In genomic region chr13:30978981-30979956, GRCh38 we compare ENCODE assay signal across 8 cellular contexts. TPM values are rescaled to one million over a fixed set of nuclear protein-coding genes. Genes with fewer than 3 reads are reported as not detected.
DNase-seq lines count a peak whose midpoint lies in the region; ATAC-seq and TF ChIP-seq lines count a peak whose summit lies in the region.

No MANE protein-coding gene starts in this region.

- no peaks in the 10 kb centered on the region for H4K20me1 ChIP-seq in PC-9 (ENCODE audit: insufficient read depth)

- no peaks in the 10 kb centered on the region for H3K79me2 ChIP-seq in PC-9 (ENCODE audit: low read depth)

- no peaks in the 10 kb centered on the region for H3K9me2 ChIP-seq in PC-9 (ENCODE audit: insufficient read depth)

- H3K4me1 ChIP-seq in PC-9 (replicated peaks; ENCODE audit: insufficient read depth): peaks cover 14% of the 10 kb centered on the region

- H3K27me3 Mint-ChIP-seq in activated naive CD8-positive, alpha-beta T cell treated with anti-CD3 and anti-CD28 coated beads, Interleukin-2, amount 50 U/mL, for 24 hours: peaks cover 30% of the 10 kb centered on the region

- H3K27me3 ChIP-seq in PC-9 (ENCODE audit: insufficient read depth, low read depth): no peaks in the 10 kb centered on the region

- DNase-seq in NCI-H1436 (lab: John Stamatoyannopoulos, UW) (peak; percentile 9), NCI-H1436 treated with DMSO at 0.1 percent for 48 hours (lab: John Stamatoyannopoulos, UW) (no peak), PC-9 (no peak), left kidney (ENCODE audit: low read depth, low spot score) (peak; percentile 53), occipital lobe (lab: John Stamatoyannopoulos, UW) (no peak)
- DNase-seq in activated naive CD8-positive, alpha-beta T cell treated with anti-CD3 and anti-CD28 coated beads, Interleukin-2, amount 50 U/mL, for 24 hours: peak; percentile 57
- peak; percentile 8 for DNase-seq in stimulated activated naive CD4-positive, alpha-beta T cell treated with Interleukin-2 at 50 U/mL for 16 hours (lab: John Stamatoyannopoulos, UW)

- no peak for ATAC-seq in activated naive CD8-positive, alpha-beta T cell treated with anti-CD3 and anti-CD28 coated beads, Interleukin-2, amount 50 U/mL, for 24 hours
- ATAC-seq in HG02970 (IDR thresholded peaks at IDR 0.05; ENCODE audit: low FRiP score, unreplicated experiment): no peak

- peak; percentile 54; the same call in 1 of the 2 replicates for TF ChIP-seq CTCF in PC-9 (conservative IDR thresholded peaks at IDR 0.05)

- no peak overlapping the region for H3K27ac Mint-ChIP-seq in activated naive CD8-positive, alpha-beta T cell treated with anti-CD3 and anti-CD28 coated beads, Interleukin-2, amount 50 U/mL, for 24 hours

- H3K9me3 ChIP-seq in PC-9 (ENCODE audit: insufficient read depth, low read depth): no peaks in the 10 kb centered on the region

- BruUV-seq in PC-9 (replicated peaks; lab: Mats Ljungman, UMichigan): no TSS peak

- CTCF ChIA-PET in PC-9 (lab: Charles Lee): interaction anchor here (0.5 kb wide), 1 partner anchor 182 kb away, joined by 3 read pairs; no protein-coding TSS in a partner anchor

- H3K36me3 Mint-ChIP-seq in activated naive CD8-positive, alpha-beta T cell treated with anti-CD3 and anti-CD28 coated beads, Interleukin-2, amount 50 U/mL, for 24 hours (ENCODE audit: low read depth): no peaks in the 10 kb centered on the region

- intact Hi-C loops in PC-9 (cut with micrococcal nuclease; ENCODE audit: unreplicated experiment): no loop called here

- no peak overlapping the region for H3K4me3 Mint-ChIP-seq in activated naive CD8-positive, alpha-beta T cell treated with anti-CD3 and anti-CD28 coated beads, Interleukin-2, amount 50 U/mL, for 24 hours

- H3K4me1 Mint-ChIP-seq in activated naive CD8-positive, alpha-beta T cell treated with anti-CD3 and anti-CD28 coated beads, Interleukin-2, amount 50 U/mL, for 24 hours: no peaks in the 10 kb centered on the region

- POLR2A ChIA-PET in PC-9 (lab: Charles Lee; ENCODE audit: unreplicated experiment): interaction anchor here (0.6 kb wide), 1 partner anchor 109 kb away, joined by 3 read pairs; no protein-coding TSS in a partner anchor

- peaks cover 3% of the 10 kb centered on the region; the same call in 1 of the 2 replicates for H3F3A ChIP-seq in PC-9 (ENCODE audit: insufficient read depth, low read depth)

- H3K4me2 ChIP-seq in PC-9: no peak overlapping the region

- H3K9me3 Mint-ChIP-seq in activated naive CD8-positive, alpha-beta T cell treated with anti-CD3 and anti-CD28 coated beads, Interleukin-2, amount 50 U/mL, for 24 hours: no peaks in the 10 kb centered on the region

- no peak overlapping the region for H2AFZ ChIP-seq in PC-9

- H3K4me3 ChIP-seq in PC-9: no peak overlapping the region

- no peaks in the 10 kb centered on the region for H3K36me3 ChIP-seq in PC-9 (ENCODE audit: low read depth)

- H3K27ac ChIP-seq in PC-9: no peak overlapping the region

RNA-seq across cellular contexts. Expression of gene TEX26, which starts 46.8 kb away (rescaled TPM):
- not detected in 2 replicates for total RNA-seq in PC-9 (2021)
- 2.3 TPM for total RNA-seq in occipital lobe

Comparison
In these comparisons a context has a peak if more than half of its experiments do, and no peak if none do; other contexts are left out.
1. DNase-seq: peak in NCI-H1436 (single experiment), activated naive CD8-positive, alpha-beta T cell treated with anti-CD3 and anti-CD28 coated beads, Interleukin-2, amount 50 U/mL, for 24 hours (single experiment), left kidney (single experiment) and stimulated activated naive CD4-positive, alpha-beta T cell treated with Interleukin-2 at 50 U/mL for 16 hours (single experiment); none in NCI-H1436 treated with DMSO at 0.1 percent for 48 hours (single experiment), PC-9 (0 of 2) and occipital lobe (single experiment).